ENCODE assay signal across 8 cellular contexts in genomic region chr7:99380032-99380822, GRCh38. TPM values are rescaled to one million over a fixed set of nuclear protein-coding genes. Genes with fewer than 3 reads are reported as not detected.
DNase-seq lines count a peak whose midpoint lies in the region; ATAC-seq and TF ChIP-seq lines count a peak whose summit lies in the region.

No MANE protein-coding gene starts in this region.

- H3K9me2 ChIP-seq in HCT116 (ENCODE audit: insufficient read depth), result no peaks in the 10 kb centered on the region

- H3K36me3 ChIP-seq in HCT116 (ENCODE audit: control insufficient read depth in 1 of 2, insufficient read depth in 2 of 2, low read length in 2 of 2), result peaks cover 5 to 25% of the 10 kb centered on the region in 2 experiments; a peak in 2 of 4 replicates

- no peaks in the 10 kb centered on the region for H3K9me3 Mint-ChIP-seq in stimulated activated effector memory CD8-positive, alpha-beta T cell treated with anti-CD3 and anti-CD28 coated beads, Interleukin-12 subunit alpha, Interleukin-12 subunit beta, amount 100 ng/mL, for 72 hours

- no peak for ATAC-seq in HCT116
- peak; percentile 47 for ATAC-seq in stimulated activated effector memory CD8-positive, alpha-beta T cell treated with anti-CD3 and anti-CD28 coated beads, Interleukin-12 subunit alpha, Interleukin-12 subunit beta, amount 100 ng/mL, for 72 hours

- no peaks in the 10 kb centered on the region for H4K20me1 ChIP-seq in HCT116 (ENCODE audit: insufficient read depth)

- CTCF ChIA-PET in HCT116 (lab: Charles Lee), result no interaction called here

- H3K9me3 ChIP-seq in HCT116 (ENCODE audit: control insufficient read depth in 1 of 2, insufficient read depth in 1 of 2, low read depth in 1 of 2, low read length in 2 of 2), result no peaks in the 10 kb centered on the region

- no TSS peak for BruUV-seq in HCT116 (replicated peaks; lab: Mats Ljungman, UMichigan)

- RAD21 ChIA-PET in HCT116 (lab: Charles Lee; ENCODE audit: low non-redundant PET in 1 of 2, low total read pairs in 2 of 2, uncharacterized antibody in 2 of 2, unreplicated experiment in 2 of 2), result no interaction called here

- TF ChIP-seq CTCF in GM13976 (IDR thresholded peaks at IDR 0.05; ENCODE audit: borderline replicate concordance, control extremely low read depth, extremely low read depth, insufficient read depth, missing control alignments) (no peak), HCT116 (IDR thresholded peaks at IDR 0.05 in 2 of 3, conservative IDR thresholded peaks at IDR 0.05 in 1 of 3; ENCODE audit: borderline replicate concordance in 1 of 3, insufficient read depth in 1 of 3, low read depth in 2 of 3, low read length in 2 of 3) (no peak)

- POLR2A ChIA-PET in HCT116 (lab: Charles Lee), result no interaction called here

- peak; percentile 78 for DNase-seq in GM13976 (ENCODE audit: low spot score)
- no peak for DNase-seq in HCT116 (ENCODE audit: low read depth, low spot score)
- peak; percentile 98 to 100 for DNase-seq in NOMO-1 (lab: John Stamatoyannopoulos, UW; ENCODE audit: unreplicated experiment in 2 of 2)
- peak in 1 of 2 donors; percentile 79 for DNase-seq in stimulated activated effector memory CD8-positive, alpha-beta T cell treated with anti-CD3 and anti-CD28 coated beads, Interleukin-12 subunit alpha, Interleukin-12 subunit beta, amount 100 ng/mL, for 72 hours (ENCODE audit: low spot score in 2 of 2)
- no peak for DNase-seq in T1000 (lab: John Stamatoyannopoulos, UW)
- DNase-seq in NCI-H345 (lab: John Stamatoyannopoulos, UW), result no peak

- no peak overlapping the region for H3K4me3 ChIP-seq in HCT116 (replicated peaks in 1 of 2; ENCODE audit: low read depth in 1 of 2, low read length in 2 of 2)

- H3K9ac ChIP-seq in HCT116 (ENCODE audit: low read length), result no peak overlapping the region

- H3K27me3 ChIP-seq in HCT116 (ENCODE audit: insufficient read depth, low read length) (no peaks in the 10 kb centered on the region), layer of hippocampus (ENCODE audit: control insufficient read depth, insufficient read depth, low read length) (no peaks in the 10 kb centered on the region)

- intact Hi-C loops in HCT116 (cut with micrococcal nuclease), result no loop called here

- H3K27ac Mint-ChIP-seq in stimulated activated effector memory CD8-positive, alpha-beta T cell treated with anti-CD3 and anti-CD28 coated beads, Interleukin-12 subunit alpha, Interleukin-12 subunit beta, amount 100 ng/mL, for 72 hours, result peak overlapping the region; percentile 93

- in situ Hi-C loops in GM13976 (cut with MboI; ENCODE audit: low sequenced_read_pairs, unreplicated experiment), result no loop called here

- no peak for TF ChIP-seq POLR2A in HCT116 (IDR thresholded peaks at IDR 0.05; ENCODE audit: borderline replicate concordance, extremely low read depth, insufficient read depth, insufficient read length)

- H2AFZ ChIP-seq in HCT116 (ENCODE audit: low read depth, low read length, poor library complexity, severe bottlenecking), result no peak overlapping the region

- H3K4me3 Mint-ChIP-seq in stimulated activated effector memory CD8-positive, alpha-beta T cell treated with anti-CD3 and anti-CD28 coated beads, Interleukin-12 subunit alpha, Interleukin-12 subunit beta, amount 100 ng/mL, for 72 hours, result peak overlapping the region; percentile 80

- peaks cover 100% of the 10 kb centered on the region for H3K36me3 Mint-ChIP-seq in stimulated activated effector memory CD8-positive, alpha-beta T cell treated with anti-CD3 and anti-CD28 coated beads, Interleukin-12 subunit alpha, Interleukin-12 subunit beta, amount 100 ng/mL, for 72 hours

- no peak for TF ChIP-seq RAD21 in HCT116 (IDR thresholded peaks at IDR 0.05; ENCODE audit: low read depth)

- H3K27ac ChIP-seq in HCT116 (ENCODE audit: low read depth, low read length) (peak overlapping the region; percentile 10; the same call in 1 of the 2 replicates), angular gyrus (ENCODE audit: low read depth, low read length) (peak overlapping the region; percentile 49), layer of hippocampus (ENCODE audit: low read depth, low read length) (peak overlapping the region; percentile 65)

- H3K4me1 Mint-ChIP-seq in stimulated activated effector memory CD8-positive, alpha-beta T cell treated with anti-CD3 and anti-CD28 coated beads, Interleukin-12 subunit alpha, Interleukin-12 subunit beta, amount 100 ng/mL, for 72 hours, result peaks cover 65% of the 10 kb centered on the region

- peaks cover 16 to 36% of the 10 kb centered on the region in 2 experiments; a peak in 3 of 4 replicates for H3K4me1 ChIP-seq in HCT116 (ENCODE audit: control insufficient read depth in 1 of 2, insufficient read depth in 2 of 2, low read length in 2 of 2)

- H3K4me2 ChIP-seq in HCT116 (ENCODE audit: low read length), result peak overlapping the region; percentile 0; the same call in 1 of the 2 replicates

- H3K79me2 ChIP-seq in HCT116 (ENCODE audit: insufficient read depth, low read length), result peaks cover 85% of the 10 kb centered on the region

TF ChIP-seq in HCT116, 20 proteins besides CTCF, POLR2A, EP300 and RAD21:
- TF ChIP-seq EZH2phosphoT487 (IDR thresholded peaks at IDR 0.05; ENCODE audit: borderline replicate concordance), result no peak
- TF ChIP-seq ZBTB33 (IDR thresholded peaks at IDR 0.05; ENCODE audit: extremely low read depth, insufficient replicate concordance, low read length), result no peak
- TF ChIP-seq SRF (IDR thresholded peaks at IDR 0.05; ENCODE audit: low read depth), result no peak
- TF ChIP-seq EGR1 (IDR thresholded peaks at IDR 0.05; ENCODE audit: low read depth), result no peak
- no peak for TF ChIP-seq MAX (IDR thresholded peaks at IDR 0.05)
- no peak for TF ChIP-seq FOSL1 (IDR thresholded peaks at IDR 0.05; ENCODE audit: low read depth)
- no peak; the same call in 1 of the 2 replicates for TF ChIP-seq POLR2AphosphoS5 (IDR thresholded peaks at IDR 0.05; ENCODE audit: low read depth, low read length)
- no peak for TF ChIP-seq YY1 (IDR thresholded peaks at IDR 0.05; ENCODE audit: extremely low read depth, insufficient replicate concordance, low read depth, low read length)

RNA-seq across cellular contexts. Expression of gene ARPC1B, which starts 5.7 kb away (rescaled TPM):
- 192 TPM for total RNA-seq in HCT116 (2021; ENCODE audit: unreplicated experiment)
- 365 and 430 TPM in 2 replicates for polyA plus RNA-seq in HCT116 (2012)

RNA-seq across cellular contexts. Expression of gene PDAP1, which starts 28.2 kb away (rescaled TPM):
- total RNA-seq in HCT116 (2021; ENCODE audit: unreplicated experiment), result 200 TPM
- polyA plus RNA-seq in HCT116 (2012), result 203 and 206 TPM in 2 replicates

RNA-seq across cellular contexts. Expression of gene BUD31, which starts 28.5 kb away (rescaled TPM):
- 154 TPM for total RNA-seq in HCT116 (2021; ENCODE audit: unreplicated experiment)
- 157 and 178 TPM in 2 replicates for polyA plus RNA-seq in HCT116 (2012)

RNA-seq across cellular contexts. Expression of gene ARPC1A, which starts 54.5 kb away (rescaled TPM):
- 250 TPM for total RNA-seq in HCT116 (2021; ENCODE audit: unreplicated experiment)
- polyA plus RNA-seq in HCT116 (2012), result 222 and 242 TPM in 2 replicates

RNA-seq across cellular contexts. Expression of gene PTCD1, which starts 58.4 kb away (rescaled TPM):
- total RNA-seq in HCT116 (2021; ENCODE audit: unreplicated experiment), result 9.2 TPM
- polyA plus RNA-seq in HCT116 (2012), result 6.7 and 8.0 TPM in 2 replicates

Comparison
In these comparisons a context has a peak if more than half of its experiments do, and no peak if none do; other contexts are left out.
1. DNase-seq: peak in GM13976 (single experiment) and NOMO-1 (2 of 2); none in HCT116 (single experiment), T1000 (single experiment) and NCI-H345 (single experiment).
2. H3K27ac ChIP-seq: peak in every context shown above with its lines; median percentile 65 in layer of hippocampus; 49 in angular gyrus; 10 in HCT116.